In the genomic region with DNA sequence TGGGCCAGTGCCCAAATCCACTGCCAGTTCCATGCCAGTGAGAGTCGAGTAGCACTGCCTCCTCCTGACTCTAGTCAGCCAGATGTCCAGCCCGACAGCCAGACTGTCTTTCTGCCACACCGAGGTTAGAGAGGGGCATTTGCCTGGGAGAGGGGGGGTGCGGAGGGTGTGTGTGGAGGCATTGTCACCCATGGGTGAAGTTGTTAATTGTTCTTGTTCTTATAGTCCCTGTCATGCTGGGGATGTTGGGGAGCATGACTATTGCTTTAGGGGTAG, we compare ENCODE assay signal across 2 cellular contexts.
TF ChIP-seq lines count a peak whose summit lies in the region.

No MANE protein-coding gene starts in this region.

TF ChIP-seq in A549, 52 proteins besides CTCF, POLR2A, EP300 and RAD21:
- TF ChIP-seq, protein P1, sequence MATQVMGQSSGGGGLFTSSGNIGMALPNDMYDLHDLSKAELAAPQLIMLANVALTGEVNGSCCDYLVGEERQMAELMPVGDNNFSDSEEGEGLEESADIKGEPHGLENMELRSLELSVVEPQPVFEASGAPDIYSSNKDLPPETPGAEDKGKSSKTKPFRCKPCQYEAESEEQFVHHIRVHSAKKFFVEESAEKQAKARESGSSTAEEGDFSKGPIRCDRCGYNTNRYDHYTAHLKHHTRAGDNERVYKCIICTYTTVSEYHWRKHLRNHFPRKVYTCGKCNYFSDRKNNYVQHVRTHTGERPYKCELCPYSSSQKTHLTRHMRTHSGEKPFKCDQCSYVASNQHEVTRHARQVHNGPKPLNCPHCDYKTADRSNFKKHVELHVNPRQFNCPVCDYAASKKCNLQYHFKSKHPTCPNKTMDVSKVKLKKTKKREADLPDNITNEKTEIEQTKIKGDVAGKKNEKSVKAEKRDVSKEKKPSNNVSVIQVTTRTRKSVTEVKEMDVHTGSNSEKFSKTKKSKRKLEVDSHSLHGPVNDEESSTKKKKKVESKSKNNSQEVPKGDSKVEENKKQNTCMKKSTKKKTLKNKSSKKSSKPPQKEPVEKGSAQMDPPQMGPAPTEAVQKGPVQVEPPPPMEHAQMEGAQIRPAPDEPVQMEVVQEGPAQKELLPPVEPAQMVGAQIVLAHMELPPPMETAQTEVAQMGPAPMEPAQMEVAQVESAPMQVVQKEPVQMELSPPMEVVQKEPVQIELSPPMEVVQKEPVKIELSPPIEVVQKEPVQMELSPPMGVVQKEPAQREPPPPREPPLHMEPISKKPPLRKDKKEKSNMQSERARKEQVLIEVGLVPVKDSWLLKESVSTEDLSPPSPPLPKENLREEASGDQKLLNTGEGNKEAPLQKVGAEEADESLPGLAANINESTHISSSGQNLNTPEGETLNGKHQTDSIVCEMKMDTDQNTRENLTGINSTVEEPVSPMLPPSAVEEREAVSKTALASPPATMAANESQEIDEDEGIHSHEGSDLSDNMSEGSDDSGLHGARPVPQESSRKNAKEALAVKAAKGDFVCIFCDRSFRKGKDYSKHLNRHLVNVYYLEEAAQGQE (IDR thresholded peaks at IDR 0.05) = no peak
- no peak for TF ChIP-seq ZNF302 (CRISPR knock-in tag; IDR thresholded peaks at IDR 0.05)
- TF ChIP-seq SREBF2 (IDR thresholded peaks at IDR 0.05) = no peak
- TF ChIP-seq EHF (CRISPR knock-in tag; IDR thresholded peaks at IDR 0.05) = no peak
- no peak for TF ChIP-seq HDAC2 (IDR thresholded peaks at IDR 0.05)
- no peak for TF ChIP-seq PHF8 (IDR thresholded peaks at IDR 0.05; ENCODE audit: borderline replicate concordance, low read depth)
- no peak for TF ChIP-seq BHLHE40 (IDR thresholded peaks at IDR 0.05; ENCODE audit: low read depth, low read length)
- TF ChIP-seq, protein P2, sequence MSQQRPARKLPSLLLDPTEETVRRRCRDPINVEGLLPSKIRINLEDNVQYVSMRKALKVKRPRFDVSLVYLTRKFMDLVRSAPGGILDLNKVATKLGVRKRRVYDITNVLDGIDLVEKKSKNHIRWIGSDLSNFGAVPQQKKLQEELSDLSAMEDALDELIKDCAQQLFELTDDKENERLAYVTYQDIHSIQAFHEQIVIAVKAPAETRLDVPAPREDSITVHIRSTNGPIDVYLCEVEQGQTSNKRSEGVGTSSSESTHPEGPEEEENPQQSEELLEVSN (IDR thresholded peaks at IDR 0.05; ENCODE audit: borderline replicate concordance, low read depth) = no peak
- TF ChIP-seq NPAS2 (CRISPR knock-in tag; IDR thresholded peaks at IDR 0.05; ENCODE audit: borderline replicate concordance) = no peak
- no peak for TF ChIP-seq CBX2 (IDR thresholded peaks at IDR 0.05; ENCODE audit: borderline replicate concordance, low read depth)
- no peak for TF ChIP-seq NFE2L2 (conservative IDR thresholded peaks at IDR 0.05; ENCODE audit: low read length)
- TF ChIP-seq JUN (IDR thresholded peaks at IDR 0.05) = no peak
- no peak for TF ChIP-seq SMC3 (IDR thresholded peaks at IDR 0.05)
- TF ChIP-seq, protein P3, sequence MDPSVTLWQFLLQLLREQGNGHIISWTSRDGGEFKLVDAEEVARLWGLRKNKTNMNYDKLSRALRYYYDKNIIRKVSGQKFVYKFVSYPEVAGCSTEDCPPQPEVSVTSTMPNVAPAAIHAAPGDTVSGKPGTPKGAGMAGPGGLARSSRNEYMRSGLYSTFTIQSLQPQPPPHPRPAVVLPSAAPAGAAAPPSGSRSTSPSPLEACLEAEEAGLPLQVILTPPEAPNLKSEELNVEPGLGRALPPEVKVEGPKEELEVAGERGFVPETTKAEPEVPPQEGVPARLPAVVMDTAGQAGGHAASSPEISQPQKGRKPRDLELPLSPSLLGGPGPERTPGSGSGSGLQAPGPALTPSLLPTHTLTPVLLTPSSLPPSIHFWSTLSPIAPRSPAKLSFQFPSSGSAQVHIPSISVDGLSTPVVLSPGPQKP (IDR thresholded peaks at IDR 0.05; ENCODE audit: low read depth, low read length) = no peak

TF ChIP-seq in IMR-90, 13 proteins besides CTCF, POLR2A, EP300 and RAD21:
- TF ChIP-seq, protein P3 (IDR thresholded peaks at IDR 0.05; ENCODE audit: borderline replicate concordance, low read depth, low read length) = no peak
- TF ChIP-seq FOS (IDR thresholded peaks at IDR 0.05; ENCODE audit: low read depth, low read length) (no peak), MAFK (IDR thresholded peaks at IDR 0.05; ENCODE audit: low read depth, low read length) (no peak), MXI1 (IDR thresholded peaks at IDR 0.05; ENCODE audit: borderline replicate concordance, low read depth, low read length) (no peak), RCOR1 (IDR thresholded peaks at IDR 0.05; ENCODE audit: insufficient replicate concordance, low read length) (no peak), BHLHE40 (IDR thresholded peaks at IDR 0.05; ENCODE audit: low read depth, low read length) (no peak), MAZ (IDR thresholded peaks at IDR 0.05; ENCODE audit: borderline replicate concordance, low read depth, low read length) (no peak), CHD1 (IDR thresholded peaks at IDR 0.05; ENCODE audit: low read depth, low read length) (no peak), CEBPB (IDR thresholded peaks at IDR 0.05; ENCODE audit: low read depth, low read length) (no peak), NFE2L2 (IDR thresholded peaks at IDR 0.05; ENCODE audit: low read depth, low read length) (no peak), SMC3 (IDR thresholded peaks at IDR 0.05; ENCODE audit: low read depth, low read length) (no peak), RFX5 (IDR thresholded peaks at IDR 0.05; ENCODE audit: low read depth, low read length) (no peak)
- TF ChIP-seq, protein P4, sequence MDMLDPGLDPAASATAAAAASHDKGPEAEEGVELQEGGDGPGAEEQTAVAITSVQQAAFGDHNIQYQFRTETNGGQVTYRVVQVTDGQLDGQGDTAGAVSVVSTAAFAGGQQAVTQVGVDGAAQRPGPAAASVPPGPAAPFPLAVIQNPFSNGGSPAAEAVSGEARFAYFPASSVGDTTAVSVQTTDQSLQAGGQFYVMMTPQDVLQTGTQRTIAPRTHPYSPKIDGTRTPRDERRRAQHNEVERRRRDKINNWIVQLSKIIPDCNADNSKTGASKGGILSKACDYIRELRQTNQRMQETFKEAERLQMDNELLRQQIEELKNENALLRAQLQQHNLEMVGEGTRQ (IDR thresholded peaks at IDR 0.05; ENCODE audit: low read depth, low read length) = no peak
TF ChIP-seq in IMR-90: peak in this region for 0.
